Comparison of ENCODE assay signal across 8 cellular contexts in genomic region chr7:77127009-77127408, GRCh38. TPM values are rescaled to one million over a fixed set of nuclear protein-coding genes. Genes with fewer than 3 reads are reported as not detected.
DNase-seq lines count a peak whose midpoint lies in the region; ATAC-seq, FAIRE-seq and TF ChIP-seq lines count a peak whose summit lies in the region.
"Not testable (repeated sequence)": the region's sequence is repeated elsewhere in the genome, so short reads cannot be mapped to it uniquely, and the experiment has no call there.

No MANE protein-coding gene starts in this region.

- H3K9me3 Mint-ChIP-seq in nephron progenitor cell = not testable (repeated sequence)

- H3K27ac ChIP-seq in gastroesophageal sphincter = peak overlapping the region; percentile 40 to 78 (median 67)

- not testable (repeated sequence) for H3K27ac Mint-ChIP-seq in nephron progenitor cell

- WGBS in gastroesophageal sphincter (ENCODE audit: low coverage in 1 of 2), 2 donors = no CpG with 5 or more reads among the region's 9 CpGs

- ATAC-seq in gastroesophageal sphincter = not testable (repeated sequence)

- not testable (repeated sequence) for H3K4me3 Mint-ChIP-seq in nephron progenitor cell

- not testable (repeated sequence) for TF ChIP-seq POLR2A in H54 (IDR thresholded peaks at IDR 0.05; ENCODE audit: low read depth, low read length); gastroesophageal sphincter (IDR thresholded peaks at IDR 0.05)

- H3K27me3 ChIP-seq in gastroesophageal sphincter = not testable (repeated sequence)

- not testable (repeated sequence) for H3K27me3 Mint-ChIP-seq in nephron progenitor cell (ENCODE audit: low read depth, poor library complexity)

- DNase-seq in A172 (ENCODE audit: low spot score) (peak; percentile 19), NCI-H2227 (lab: John Stamatoyannopoulos, UW; ENCODE audit: unreplicated experiment) (peak; percentile 10), SK-N-DZ (ENCODE audit: low spot score) (peak; percentile 15), left kidney (ENCODE audit: low read depth, low spot score) (peak; percentile 3), nephron progenitor cell (peak; percentile 9), skeletal muscle cell (ENCODE audit: low read depth) (peak; percentile 4)
- not testable (repeated sequence) for DNase-seq in H54 (ENCODE audit: insufficient read length, low spot score)

- H3K9me3 ChIP-seq in gastroesophageal sphincter = not testable (repeated sequence)

- not testable (repeated sequence) for TF ChIP-seq CTCF in gastroesophageal sphincter (IDR thresholded peaks at IDR 0.05); nephron progenitor cell (IDR thresholded peaks at IDR 0.05)

- not testable (repeated sequence) for TF ChIP-seq EP300 in gastroesophageal sphincter (IDR thresholded peaks at IDR 0.05)

- H3K36me3 ChIP-seq in gastroesophageal sphincter = not testable (repeated sequence)

- not testable (repeated sequence) for H3K4me1 Mint-ChIP-seq in nephron progenitor cell

- peak; percentile 11 for FAIRE-seq in H54 (lab: Jason Lieb, UNC)

- not testable (repeated sequence) for H3K4me3 ChIP-seq in gastroesophageal sphincter; skeletal muscle cell (ENCODE audit: low read depth, low read length)

- peaks cover 0 to 24% (median 3%) of the 10 kb centered on the region in 3 donors for H3K4me1 ChIP-seq in gastroesophageal sphincter

- H3K36me3 Mint-ChIP-seq in nephron progenitor cell (ENCODE audit: low read depth) = not testable (repeated sequence)

RNA-seq across cellular contexts. Expression of gene CCDC146, which starts 4.6 kb away (rescaled TPM):
- total RNA-seq in A172 (2014; rRNA removed; shearing (Covaris generic)) = 0.46 and 1.2 TPM in 2 replicates
- polyA plus RNA-seq in SK-N-DZ (2014; cell fraction: cytosol; rRNA removed) = 1.8 TPM in 2 replicates
- polyA plus RNA-seq in SK-N-DZ (2014; cell fraction: nucleus; rRNA removed) = 4.1 and 8.5 TPM in 2 replicates
- 10 to 100 TPM in 3 of 4 donors, 1 to 10 TPM in 1; 8.7 to 29.3 (median 20.1) TPM for total RNA-seq in gastroesophageal sphincter
